1 cellular context compared by ENCODE assay signal in the genomic region with DNA sequence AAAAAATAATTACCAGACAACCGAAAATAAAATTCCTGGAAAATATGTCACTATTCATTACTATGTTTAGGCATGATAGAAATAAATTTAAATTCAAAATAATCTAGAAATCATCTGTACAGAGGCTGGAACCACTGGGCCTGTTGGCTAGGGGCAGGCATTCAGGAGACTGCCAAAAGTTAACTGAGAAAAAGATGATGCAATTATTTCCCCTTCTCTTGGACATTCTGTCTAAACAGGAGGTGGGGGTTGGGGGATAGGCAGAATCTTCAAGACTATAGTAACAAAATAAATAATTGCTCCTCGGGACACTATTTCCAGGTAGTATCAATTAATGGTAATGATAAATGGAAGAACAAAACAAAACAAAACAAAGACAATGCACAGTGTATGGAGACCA.
TF ChIP-seq lines count a peak whose summit lies in the region.

No MANE protein-coding gene starts in this region.

TF ChIP-seq in WTC11, 78 proteins besides CTCF, POLR2A, EP300 and RAD21 (continued from another document):
- TF ChIP-seq ZSCAN18 (CRISPR knock-in tag; IDR thresholded peaks at IDR 0.05) (no peak), FOXP1 (CRISPR knock-in tag; IDR thresholded peaks at IDR 0.05; ENCODE audit: borderline replicate concordance) (no peak), OVOL2 (CRISPR knock-in tag; IDR thresholded peaks at IDR 0.05; ENCODE audit: borderline replicate concordance) (no peak), NR3C1 (CRISPR knock-in tag; conservative IDR thresholded peaks at IDR 0.05; ENCODE audit: low read depth) (no peak), NFE2L1 (CRISPR knock-in tag; IDR thresholded peaks at IDR 0.05) (no peak)
- TF ChIP-seq, protein P1, sequence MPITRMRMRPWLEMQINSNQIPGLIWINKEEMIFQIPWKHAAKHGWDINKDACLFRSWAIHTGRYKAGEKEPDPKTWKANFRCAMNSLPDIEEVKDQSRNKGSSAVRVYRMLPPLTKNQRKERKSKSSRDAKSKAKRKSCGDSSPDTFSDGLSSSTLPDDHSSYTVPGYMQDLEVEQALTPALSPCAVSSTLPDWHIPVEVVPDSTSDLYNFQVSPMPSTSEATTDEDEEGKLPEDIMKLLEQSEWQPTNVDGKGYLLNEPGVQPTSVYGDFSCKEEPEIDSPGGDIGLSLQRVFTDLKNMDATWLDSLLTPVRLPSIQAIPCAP (CRISPR knock-in tag; IDR thresholded peaks at IDR 0.05): no peak
